2 cellular contexts compared by ENCODE assay signal in the genomic region with DNA sequence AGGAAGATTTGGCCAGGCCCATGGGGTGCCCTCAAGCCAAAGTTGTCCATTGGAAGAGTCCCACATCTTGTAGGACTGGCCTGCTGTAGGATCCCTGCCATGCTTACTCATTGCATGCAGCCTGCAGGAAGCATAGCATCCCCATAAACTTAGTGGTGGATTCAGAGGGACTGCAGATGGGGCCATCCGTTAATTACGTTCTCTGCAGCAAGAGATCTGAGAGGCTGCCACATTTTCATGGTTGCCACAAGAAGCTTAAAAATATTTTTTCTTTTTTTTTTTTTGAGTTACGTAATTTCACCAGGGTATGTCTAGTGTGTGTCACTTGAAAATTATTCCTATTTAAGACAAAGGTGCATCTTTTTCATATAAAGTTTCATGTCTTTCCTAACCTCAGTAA.
TF ChIP-seq lines count a peak whose summit lies in the region.

No MANE protein-coding gene starts in this region.

TF ChIP-seq in IMR-90, 13 proteins besides CTCF, POLR2A, EP300 and RAD21 (continued from another document):
- TF ChIP-seq MAZ (IDR thresholded peaks at IDR 0.05; ENCODE audit: borderline replicate concordance, low read depth, low read length) (no peak), CHD1 (IDR thresholded peaks at IDR 0.05; ENCODE audit: low read depth, low read length) (no peak), CEBPB (IDR thresholded peaks at IDR 0.05; ENCODE audit: low read depth, low read length) (no peak)

TF ChIP-seq in SK-N-SH, 30 proteins besides CTCF, POLR2A, EP300 and RAD21 (continued from another document):
- TF ChIP-seq, protein P1, sequence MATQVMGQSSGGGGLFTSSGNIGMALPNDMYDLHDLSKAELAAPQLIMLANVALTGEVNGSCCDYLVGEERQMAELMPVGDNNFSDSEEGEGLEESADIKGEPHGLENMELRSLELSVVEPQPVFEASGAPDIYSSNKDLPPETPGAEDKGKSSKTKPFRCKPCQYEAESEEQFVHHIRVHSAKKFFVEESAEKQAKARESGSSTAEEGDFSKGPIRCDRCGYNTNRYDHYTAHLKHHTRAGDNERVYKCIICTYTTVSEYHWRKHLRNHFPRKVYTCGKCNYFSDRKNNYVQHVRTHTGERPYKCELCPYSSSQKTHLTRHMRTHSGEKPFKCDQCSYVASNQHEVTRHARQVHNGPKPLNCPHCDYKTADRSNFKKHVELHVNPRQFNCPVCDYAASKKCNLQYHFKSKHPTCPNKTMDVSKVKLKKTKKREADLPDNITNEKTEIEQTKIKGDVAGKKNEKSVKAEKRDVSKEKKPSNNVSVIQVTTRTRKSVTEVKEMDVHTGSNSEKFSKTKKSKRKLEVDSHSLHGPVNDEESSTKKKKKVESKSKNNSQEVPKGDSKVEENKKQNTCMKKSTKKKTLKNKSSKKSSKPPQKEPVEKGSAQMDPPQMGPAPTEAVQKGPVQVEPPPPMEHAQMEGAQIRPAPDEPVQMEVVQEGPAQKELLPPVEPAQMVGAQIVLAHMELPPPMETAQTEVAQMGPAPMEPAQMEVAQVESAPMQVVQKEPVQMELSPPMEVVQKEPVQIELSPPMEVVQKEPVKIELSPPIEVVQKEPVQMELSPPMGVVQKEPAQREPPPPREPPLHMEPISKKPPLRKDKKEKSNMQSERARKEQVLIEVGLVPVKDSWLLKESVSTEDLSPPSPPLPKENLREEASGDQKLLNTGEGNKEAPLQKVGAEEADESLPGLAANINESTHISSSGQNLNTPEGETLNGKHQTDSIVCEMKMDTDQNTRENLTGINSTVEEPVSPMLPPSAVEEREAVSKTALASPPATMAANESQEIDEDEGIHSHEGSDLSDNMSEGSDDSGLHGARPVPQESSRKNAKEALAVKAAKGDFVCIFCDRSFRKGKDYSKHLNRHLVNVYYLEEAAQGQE (IDR thresholded peaks at IDR 0.05; ENCODE audit: low read depth, low read length): no peak
- no peak for TF ChIP-seq JUND (IDR thresholded peaks at IDR 0.05)
